Comparison of ENCODE assay signal across 8 cellular contexts in the genomic region with DNA sequence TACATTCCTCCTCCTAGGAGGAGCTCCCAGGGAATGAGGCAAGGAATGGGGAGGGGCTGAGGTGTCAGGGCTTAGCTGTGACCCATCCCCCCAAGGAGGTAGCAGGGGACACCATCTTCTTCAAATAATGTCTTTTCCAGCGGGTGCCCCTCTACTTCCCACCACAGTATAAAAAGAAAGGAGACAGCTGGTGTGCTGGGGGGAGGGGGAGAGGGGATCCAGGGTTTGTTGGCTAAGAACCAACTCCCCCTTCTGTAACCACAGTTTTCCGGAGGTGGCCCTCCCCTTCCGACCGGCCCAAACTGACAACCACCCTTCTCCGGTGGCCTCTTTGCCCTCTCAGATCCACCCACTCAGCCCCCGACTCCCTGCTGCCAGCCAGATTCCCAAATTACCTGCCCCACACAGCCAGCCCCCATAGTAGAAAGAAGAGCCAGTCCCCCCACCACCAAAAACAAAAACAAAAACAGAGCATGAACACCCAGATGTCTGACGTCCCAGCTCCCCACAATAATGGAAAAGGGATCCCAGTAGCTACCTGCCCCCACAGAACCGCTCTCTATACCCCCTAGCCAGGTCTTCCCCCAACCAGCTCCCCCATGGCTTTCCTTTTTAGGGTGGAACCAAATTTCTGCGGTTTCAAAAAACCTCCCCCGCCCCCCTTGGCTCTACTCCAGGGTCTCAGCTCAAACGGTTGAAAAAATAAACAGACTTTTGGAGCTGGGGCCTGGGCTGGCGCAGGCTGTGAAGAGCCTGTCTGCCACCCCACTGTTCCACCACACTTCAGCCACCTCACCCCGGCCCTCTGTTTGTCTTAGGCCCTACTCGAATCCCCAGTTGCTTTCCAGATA. TPM values are rescaled to one million over a fixed set of nuclear protein-coding genes. Genes with fewer than 3 reads are reported as not detected.
DNase-seq lines count a peak whose midpoint lies in the region; ATAC-seq, FAIRE-seq and TF ChIP-seq lines count a peak whose summit lies in the region.

No MANE protein-coding gene starts in this region.

- TF ChIP-seq CTCF in A549 (IDR thresholded peaks at IDR 0.05) (no peak), HCT116 (IDR thresholded peaks at IDR 0.05 in 2 of 3, conservative IDR thresholded peaks at IDR 0.05 in 1 of 3; ENCODE audit: borderline replicate concordance in 1 of 3, insufficient read depth in 1 of 3, low read depth in 2 of 3, low read length in 2 of 3) (no peak), OCI-LY7 (conservative IDR thresholded peaks at IDR 0.05; ENCODE audit: low read length) (no peak), fibroblast of pulmonary artery (IDR thresholded peaks at IDR 0.05; ENCODE audit: low read length, missing control alignments) (no peak), osteoblast (IDR thresholded peaks at IDR 0.05; ENCODE audit: extremely low read depth, low read depth, low read length) (no peak), upper lobe of right lung (IDR thresholded peaks at IDR 0.05) (no peak)

- ATAC-seq in A549 (peak in 1 of 2 experiments; percentile 13; a peak in 2 of 6 replicates), HCT116 (peak; percentile 32), upper lobe of right lung (peak; percentile 41), GM21390 (IDR thresholded peaks at IDR 0.05; ENCODE audit: unreplicated experiment) (no peak)

- no TSS peak for BruUV-seq in HCT116 (replicated peaks; lab: Mats Ljungman, UMichigan)
- BruUV-seq in OCI-LY7 (replicated peaks; lab: Mats Ljungman, UMichigan), result no TSS peak

- H3K9me2 ChIP-seq in HCT116 (ENCODE audit: insufficient read depth), result no peaks in the 10 kb centered on the region
- no peaks in the 10 kb centered on the region for H3K9me2 ChIP-seq in OCI-LY7 (ENCODE audit: insufficient read depth, low read length)

- POLR2A ChIA-PET in A549 (lab: Yijun Ruan, JAX) (interaction anchor here (0.7 kb wide), 1 partner anchor 15 kb away, joined by 4 read pairs; no protein-coding TSS in a partner anchor), HCT116 (lab: Charles Lee) (interaction anchor here (0.9 to 3.6 kb wide), 5 partner anchors 7 to 42 kb away, joined by 3 to 28 read pairs (median 9); a partner anchor contains a TSS), OCI-LY7 (lab: Charles Lee) (interaction anchor here (1.3 to 4.2 kb wide), 6 partner anchors 8 to 42 kb away, joined by 3 to 34 read pairs (median 11); a partner anchor contains a TSS)

- peak overlapping the region; percentile 97 for H3K9ac ChIP-seq in HCT116 (ENCODE audit: low read length)

- intact Hi-C loops in HCT116 (cut with micrococcal nuclease) (no loop called here), OCI-LY7 (cut with micrococcal nuclease; ENCODE audit: unreplicated experiment) (no loop called here), upper lobe of right lung (cut with DNase I) (no loop called here)

- H4K20me1 ChIP-seq in HCT116 (ENCODE audit: insufficient read depth) (no peaks in the 10 kb centered on the region), OCI-LY7 (ENCODE audit: insufficient read depth, low read length) (peaks cover 29% of the 10 kb centered on the region), osteoblast (ENCODE audit: insufficient read depth, low read length) (peaks cover 43% of the 10 kb centered on the region)

- TF ChIP-seq POLR2A in A549 (IDR thresholded peaks at IDR 0.05; ENCODE audit: low read length) (no peak), HCT116 (IDR thresholded peaks at IDR 0.05; ENCODE audit: borderline replicate concordance, extremely low read depth, insufficient read depth, insufficient read length) (no peak)

- H3K4me1 ChIP-seq in A549 (peaks cover 73% of the 10 kb centered on the region), HCT116 (ENCODE audit: control insufficient read depth in 1 of 2, insufficient read depth in 2 of 2, low read length in 2 of 2) (peaks cover 49 to 69% of the 10 kb centered on the region in 2 experiments), OCI-LY7 (ENCODE audit: insufficient read depth, low read length, poor library complexity, severe bottlenecking) (peaks cover 68% of the 10 kb centered on the region), osteoblast (ENCODE audit: insufficient read depth, low read length) (peaks cover 54% of the 10 kb centered on the region), upper lobe of right lung (peaks cover 80% of the 10 kb centered on the region)

- H2AFZ ChIP-seq in HCT116 (ENCODE audit: low read depth, low read length, poor library complexity, severe bottlenecking), result no peak overlapping the region
- no peak overlapping the region for H2AFZ ChIP-seq in OCI-LY7 (ENCODE audit: low read length)
- no peak overlapping the region for H2AFZ ChIP-seq in osteoblast (ENCODE audit: low read length)

- DNase-seq in A549 (ENCODE audit: low read depth in 1 of 2, low spot score in 1 of 2), result peak in 1 of 2 experiments; percentile 38
- no peak for DNase-seq in HCT116 (ENCODE audit: low read depth, low spot score)
- no peak for DNase-seq in OCI-LY7 (ENCODE audit: low spot score)
- DNase-seq in activated T-cell treated with anti-CD3 and anti-CD28 coated beads, Interleukin-2, amount 50 U/mL, for 48 hours, result peak; percentile 66 to 68
- peak; percentile 68 for DNase-seq in fibroblast of pulmonary artery (ENCODE audit: low read depth)
- DNase-seq in osteoblast (ENCODE audit: insufficient read length, low spot score, missing footprints), result peak; percentile 86
- peak; percentile 83 for DNase-seq in upper lobe of right lung

- peak overlapping the region; percentile 93 for H3K4me2 ChIP-seq in A549
- peak overlapping the region; percentile 96 for H3K4me2 ChIP-seq in HCT116 (ENCODE audit: low read length)
- H3K4me2 ChIP-seq in OCI-LY7 (ENCODE audit: low read length), result peak overlapping the region; percentile 94
- H3K4me2 ChIP-seq in osteoblast (ENCODE audit: insufficient read depth, low read length), result peak overlapping the region; percentile 94

- WGBS in A549 (ENCODE audit: missing lambda C conversion rate), result 10% methylated on average over 13 of the region's 14 CpGs

- FAIRE-seq in A549 (lab: Jason Lieb, UNC), result no peak

- H3K27ac ChIP-seq in A549, result peak overlapping the region; percentile 98 to 99
- H3K27ac ChIP-seq in HCT116 (ENCODE audit: low read depth, low read length), result peak overlapping the region; percentile 85
- peak overlapping the region; percentile 94 for H3K27ac ChIP-seq in OCI-LY7 (ENCODE audit: low read depth, low read length, poor library complexity, severe bottlenecking)
- peak overlapping the region; percentile 92 for H3K27ac ChIP-seq in osteoblast (ENCODE audit: low read depth, low read length)
- peak overlapping the region; percentile 93 for H3K27ac ChIP-seq in upper lobe of right lung

- peaks cover 76% of the 10 kb centered on the region for H3K79me2 ChIP-seq in HCT116 (ENCODE audit: insufficient read depth, low read length)
- peaks cover 96% of the 10 kb centered on the region for H3K79me2 ChIP-seq in OCI-LY7 (ENCODE audit: insufficient read depth, low read depth, low read length)
- H3K79me2 ChIP-seq in osteoblast (ENCODE audit: insufficient read depth, low read length), result peaks cover 97% of the 10 kb centered on the region

- H3K4me3 ChIP-seq in A549 (peak overlapping the region; percentile 90), HCT116 (replicated peaks in 1 of 2; ENCODE audit: low read depth in 1 of 2, low read length in 2 of 2) (peak overlapping the region; percentile 87 to 91), OCI-LY7 (ENCODE audit: low read depth, low read length, poor library complexity, severe bottlenecking) (peak overlapping the region; percentile 85), fibroblast of pulmonary artery (replicated peaks; ENCODE audit: low read depth, low read length) (peak overlapping the region; percentile 87), osteoblast (ENCODE audit: insufficient read depth, low read length) (peak overlapping the region; percentile 91), upper lobe of right lung (peak overlapping the region; percentile 91)

- H3K36me3 ChIP-seq in HCT116 (ENCODE audit: control insufficient read depth in 1 of 2, insufficient read depth in 2 of 2, low read length in 2 of 2) (no peaks in the 10 kb centered on the region), OCI-LY7 (ENCODE audit: insufficient read depth, low read length) (peaks cover 48% of the 10 kb centered on the region), osteoblast (ENCODE audit: insufficient read depth, low read length) (no peaks in the 10 kb centered on the region), upper lobe of right lung (peaks cover 19% of the 10 kb centered on the region)

- RAD21 ChIA-PET in HCT116 (lab: Charles Lee; ENCODE audit: low non-redundant PET in 1 of 2, low total read pairs in 2 of 2, uncharacterized antibody in 2 of 2, unreplicated experiment in 2 of 2), result interaction anchor here (0.6 to 1.0 kb wide), 4 partner anchors 13 to 775 kb away, joined by 3 to 4 read pairs (median 3); a partner anchor contains a TSS

- H3K27me3 ChIP-seq in HCT116 (ENCODE audit: insufficient read depth, low read length) (no peaks in the 10 kb centered on the region), osteoblast (ENCODE audit: insufficient read depth, low read length) (no peaks in the 10 kb centered on the region), upper lobe of right lung (no peaks in the 10 kb centered on the region)

- H3K9me3 ChIP-seq in A549, result no peaks in the 10 kb centered on the region
- no peaks in the 10 kb centered on the region for H3K9me3 ChIP-seq in HCT116 (ENCODE audit: control insufficient read depth in 1 of 2, insufficient read depth in 1 of 2, low read depth in 1 of 2, low read length in 2 of 2)
- H3K9me3 ChIP-seq in OCI-LY7 (ENCODE audit: low read length), result no peaks in the 10 kb centered on the region
- H3K9me3 ChIP-seq in osteoblast (ENCODE audit: low read depth, low read length), result no peaks in the 10 kb centered on the region
- H3K9me3 ChIP-seq in upper lobe of right lung, result no peaks in the 10 kb centered on the region

- CTCF ChIA-PET in A549 (lab: Yijun Ruan, JAX), result interaction anchor here (1.1 to 24.7 kb wide), 10 partner anchors 7 to 90 kb away, joined by 3 to 423 read pairs (median 10); a partner anchor contains a TSS
- CTCF ChIA-PET in HCT116 (lab: Charles Lee), result interaction anchor here (1.3 to 2.7 kb wide), 2 partner anchors 13 to 38 kb away, joined by 4 to 8 read pairs; no protein-coding TSS in a partner anchor
- CTCF ChIA-PET in OCI-LY7 (lab: Charles Lee; ENCODE audit: unreplicated experiment), result interaction anchor here (1.0 to 1.3 kb wide), 4 partner anchors 8 to 29 kb away, joined by 3 to 4 read pairs (median 4); no protein-coding TSS in a partner anchor

- no peak for TF ChIP-seq EP300 in A549 (IDR thresholded peaks at IDR 0.05)

- TF ChIP-seq RAD21 in A549 (conservative IDR thresholded peaks at IDR 0.05 in 1 of 2, IDR thresholded peaks at IDR 0.05 in 1 of 2), result no peak
- TF ChIP-seq RAD21 in HCT116 (IDR thresholded peaks at IDR 0.05; ENCODE audit: low read depth), result no peak

RNA-seq across cellular contexts. Expression of a gene that starts 2.1 kb away (rescaled TPM):
- polyA plus RNA-seq in A549 (2011; rRNA removed) (67.4 and 69.1 TPM in 2 replicates), A549 (2017; fragmentation: RNase III; extraction: RNeasy Plus Mini Kit Qiagen cat#74134 plus additional on column Dnase treatment) (21.3 to 21.5 TPM (median 21.5 TPM) in 3 replicates)
- polyA plus RNA-seq in A549 (2012; cell fraction: cytosol; rRNA removed), result 22.8 and 23.2 TPM in 2 replicates
- 66.0 and 69.8 TPM in 2 replicates for polyA plus RNA-seq in A549 (2012; cell fraction: nucleus; rRNA removed)
- 84.0 and 96.7 TPM in 2 replicates for polyA minus RNA-seq in A549 (2011; rRNA and poly(A)+ RNA removed)
- total RNA-seq in HCT116 (2021; ENCODE audit: unreplicated experiment) (90.1 TPM), OCI-LY7 (2022) (133 and 139 TPM in 2 replicates), osteoblast (166 and 183 TPM in 2 replicates), upper lobe of right lung (220 TPM)
- polyA plus RNA-seq in HCT116 (2012), result 91.8 and 95.7 TPM in 2 replicates
- total RNA-seq in OCI-LY7 (2014; rRNA removed; shearing (Covaris generic)), result 78.8 and 106 TPM in 2 replicates

RNA-seq across cellular contexts. Expression of a gene that starts 34.8 kb away (rescaled TPM):
- polyA plus RNA-seq in A549 (2011; rRNA removed) (0.12 TPM in 1 of 2 replicates, not detected in the other), A549 (2017; fragmentation: RNase III; extraction: RNeasy Plus Mini Kit Qiagen cat#74134 plus additional on column Dnase treatment) (0.06 TPM in 1 of 3 replicates, not detected in the others)
- polyA plus RNA-seq in A549 (2012; cell fraction: cytosol; rRNA removed), result 0.03 and 0.05 TPM in 2 replicates
- polyA plus RNA-seq in A549 (2012; cell fraction: nucleus; rRNA removed), result 0.07 TPM in 1 of 2 replicates, not detected in the other
- polyA minus RNA-seq in A549 (2011; rRNA and poly(A)+ RNA removed), result not detected in 2 replicates
- total RNA-seq in HCT116 (2021; ENCODE audit: unreplicated experiment) (0.20 TPM), OCI-LY7 (2022) (0.34 TPM in 1 of 2 replicates, not detected in the other), osteoblast (not detected in 2 replicates), upper lobe of right lung (not detected)
- 0.27 and 0.31 TPM in 2 replicates for polyA plus RNA-seq in HCT116 (2012)
- total RNA-seq in OCI-LY7 (2014; rRNA removed; shearing (Covaris generic)), result 3.0 TPM in 1 of 2 replicates, not detected in the other

RNA-seq across cellular contexts. Expression of a gene that starts 42.1 kb away (rescaled TPM):
- 69.9 and 72.3 TPM in 2 replicates for polyA plus RNA-seq in A549 (2011; rRNA removed)
- 22.6 and 30.2 TPM in 2 replicates for polyA plus RNA-seq in A549 (2012; cell fraction: cytosol; rRNA removed)
- polyA plus RNA-seq in A549 (2012; cell fraction: nucleus; rRNA removed), result 52.1 and 67.4 TPM in 2 replicates
- polyA plus RNA-seq in A549 (2017; fragmentation: RNase III; extraction: RNeasy Plus Mini Kit Qiagen cat#74134 plus additional on column Dnase treatment), result 35.7 to 37.9 TPM (median 37.7 TPM) in 3 replicates
- 58.0 and 90.2 TPM in 2 replicates for polyA minus RNA-seq in A549 (2011; rRNA and poly(A)+ RNA removed)
- 60.7 TPM for total RNA-seq in HCT116 (2021; ENCODE audit: unreplicated experiment)
- polyA plus RNA-seq in HCT116 (2012), result 31.2 and 37.0 TPM in 2 replicates
- total RNA-seq in OCI-LY7 (2014; rRNA removed; shearing (Covaris generic)), result 84.6 and 88.9 TPM in 2 replicates
- total RNA-seq in OCI-LY7 (2022), result 121 and 127 TPM in 2 replicates
- total RNA-seq in osteoblast, result 32.7 and 37.3 TPM in 2 replicates
- total RNA-seq in upper lobe of right lung, result 40.1 TPM

RNA-seq across cellular contexts. Expression of a gene that starts 44.5 kb away (rescaled TPM):
- polyA plus RNA-seq in A549 (2011; rRNA removed) (382 and 581 TPM in 2 replicates), A549 (2017; fragmentation: RNase III; extraction: RNeasy Plus Mini Kit Qiagen cat#74134 plus additional on column Dnase treatment) (255 to 266 TPM (median 261 TPM) in 3 replicates)
- polyA plus RNA-seq in A549 (2012; cell fraction: cytosol; rRNA removed), result 298 and 314 TPM in 2 replicates
- 230 and 535 TPM in 2 replicates for polyA plus RNA-seq in A549 (2012; cell fraction: nucleus; rRNA removed)
- polyA minus RNA-seq in A549 (2011; rRNA and poly(A)+ RNA removed), result 225 and 325 TPM in 2 replicates
- total RNA-seq in HCT116 (2021; ENCODE audit: unreplicated experiment) (153 TPM), OCI-LY7 (2022) (153 and 157 TPM in 2 replicates), osteoblast (332 and 415 TPM in 2 replicates), upper lobe of right lung (231 TPM)
- polyA plus RNA-seq in HCT116 (2012), result 225 and 258 TPM in 2 replicates
- 109 and 147 TPM in 2 replicates for total RNA-seq in OCI-LY7 (2014; rRNA removed; shearing (Covaris generic))

Comparison
In these comparisons a context has a peak if more than half of its experiments do, and no peak if none do; other contexts are left out.
1. DNase-seq: peak in activated T-cell treated with anti-CD3 and anti-CD28 coated beads, Interleukin-2, amount 50 U/mL, for 48 hours (2 of 2), fibroblast of pulmonary artery (single experiment), osteoblast (single experiment) and upper lobe of right lung (single experiment); none in HCT116 (single experiment) and OCI-LY7 (single experiment).
2. Peak in every context shown above with its lines, with median percentiles within 50 percentile points of each other: H3K27ac ChIP-seq, H3K4me2 ChIP-seq and H3K4me3 ChIP-seq.